In the genomic region with DNA sequence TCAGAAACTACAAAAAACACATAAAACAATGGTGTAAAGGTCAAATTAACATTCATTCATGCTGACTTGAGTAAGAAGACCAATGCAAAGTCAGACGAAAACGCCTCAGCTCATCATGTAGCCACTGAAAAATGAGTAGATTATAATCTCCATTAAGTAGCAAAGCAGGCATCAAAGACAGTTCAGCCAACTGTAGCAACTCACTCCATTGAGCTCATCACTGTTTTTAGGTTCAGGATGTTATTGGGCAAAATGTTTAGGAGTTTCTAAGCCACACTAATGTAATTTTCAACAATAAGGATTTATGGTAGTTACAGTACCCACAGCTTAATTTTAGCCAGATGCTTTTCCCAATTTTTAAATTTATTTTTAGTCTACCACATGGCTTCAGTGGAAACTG, we compare ENCODE assay signal across 24 cellular contexts.
"Had no signal": no experiment of that assay in that cellular context is flagged by ENCODE, and none has a peak within 500 bp of the region (broad histone marks: within the 10 kb centered on the region; RNA-seq: fewer than 3 reads in every experiment).

No MANE protein-coding gene starts in this region.

- ATAC-seq: activated CD8-positive, alpha-beta T cell treated with anti-CD3 and anti-CD28 coated beads for 36 hours; activated T-cell treated with anti-CD3 and anti-CD28 coated beads, Interleukin-2, amount 50 U/mL, for 72 hours had no signal

- H3K27ac ChIP-seq: brain microvascular endothelial cell, cardiac muscle cell, KMS-11, SK-N-MC had no signal

- H3K36me3 ChIP-seq: brain microvascular endothelial cell, cardiac muscle cell had no signal

- H3K9ac ChIP-seq: KMS-11 had no signal

- H3K27me3 ChIP-seq: brain microvascular endothelial cell, cardiac muscle cell had no signal

- H3K27me3 Mint-ChIP-seq: activated B cell treated with CpG ODN at 0.5 μM for 24 hours; activated CD8-positive, alpha-beta T cell treated with anti-CD3 and anti-CD28 coated beads for 36 hours; activated naive CD8-positive, alpha-beta T cell had no signal

- H3K4me2 ChIP-seq: KMS-11 had no signal

- H3K4me3 Mint-ChIP-seq: activated B cell treated with CpG ODN at 0.5 μM for 24 hours; activated CD8-positive, alpha-beta T cell treated with anti-CD3 and anti-CD28 coated beads for 36 hours; activated naive CD8-positive, alpha-beta T cell; activated T-cell treated with anti-CD3 and anti-CD28 coated beads, Interleukin-2, amount 50 U/mL, for 72 hours had no signal

- H3K4me3 ChIP-seq: cardiac muscle cell, SK-N-MC had no signal

- DNase-seq: activated B cell treated with CpG ODN at 0.5 μM for 24 hours; activated CD4-positive, alpha-beta T cell treated with anti-CD3 and anti-CD28 coated beads, Interleukin-2, amount 50 U/mL, for 1 hour; activated CD8-positive, alpha-beta memory T cell treated with anti-CD3 and anti-CD28 coated beads, Interleukin-2, amount 50 U/mL, for 4 hours; activated CD8-positive, alpha-beta T cell treated with anti-CD3 and anti-CD28 coated beads for 36 hours; activated naive CD4-positive, alpha-beta T cell treated with Interleukin-2 at 50 U/mL for 16 hours; activated T-cell treated with anti-CD3 and anti-CD28 coated beads, Interleukin-2, amount 50 U/mL, for 72 hours; amygdala; brain microvascular endothelial cell; cerebellar nuclear complex; NCI-H1092; NCI-H1417; NCI-H1930; NCI-H2171; NCI-H2227 treated with DMSO at 0.1 percent for 48 hours; NCI-H446 treated with DMSO at 0.1 percent for 48 hours; NCI-H524 treated with DMSO at 0.1 percent for 48 hours; NCI-H774; SIG-M5; SW 1271; T-helper 9 cell had no signal

- H3K27ac Mint-ChIP-seq: activated B cell treated with CpG ODN at 0.5 μM for 24 hours; activated naive CD8-positive, alpha-beta T cell had no signal
